Comparison of ENCODE assay signal across 9 cellular contexts in the genomic region with DNA sequence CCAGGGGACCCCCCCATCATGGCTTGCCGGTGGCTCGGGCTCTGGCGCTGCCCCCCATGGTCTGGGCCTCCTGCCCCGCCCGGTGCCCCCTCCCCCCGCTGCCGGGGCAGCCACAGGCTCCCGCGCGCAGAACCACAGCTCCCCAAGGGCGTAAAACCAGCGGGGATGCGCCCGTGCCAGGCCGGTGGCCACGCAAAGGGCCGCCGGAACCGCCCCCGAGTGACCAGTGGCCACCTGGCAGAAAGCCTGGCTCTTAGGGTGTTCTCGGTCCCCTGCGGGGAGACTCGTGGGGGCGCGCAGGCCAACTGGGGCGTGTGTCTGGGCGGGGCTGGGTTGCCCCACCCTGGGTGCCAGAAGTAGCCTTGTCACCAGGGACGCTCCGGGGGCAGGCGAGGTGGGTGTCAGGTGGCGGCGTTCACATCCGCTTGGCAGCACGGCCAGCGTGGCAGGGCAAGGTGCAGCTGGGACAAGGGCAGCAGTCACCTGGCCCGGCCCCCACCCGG. TPM values are rescaled to one million over a fixed set of nuclear protein-coding genes. Genes with fewer than 3 reads are reported as not detected.
DNase-seq lines count a peak whose midpoint lies in the region; FAIRE-seq and TF ChIP-seq lines count a peak whose summit lies in the region.
"Had no signal": no experiment of that assay in that cellular context is flagged by ENCODE, and none has a peak within 500 bp of the region (broad histone marks: within the 10 kb centered on the region; RNA-seq: fewer than 3 reads in every experiment).

No MANE protein-coding gene starts in this region.

- 14% methylated on average over 13 of the region's 37 CpGs for WGBS in mammary epithelial cell (ENCODE audit: low coverage, missing lambda C conversion rate)

- no peaks in the 10 kb centered on the region for H3K9me3 ChIP-seq in mammary epithelial cell (replicated peaks; ENCODE audit: insufficient read depth, low read length)
- no peaks in the 10 kb centered on the region for H3K9me3 ChIP-seq in WERI-Rb-1 (ENCODE audit: severe bottlenecking)
- no peaks in the 10 kb centered on the region for H3K9me3 ChIP-seq in kidney (ENCODE audit: control insufficient read depth in 1 of 2, low read length in 2 of 2)

- in situ Hi-C loops in mammary epithelial cell (cut with MboI; ENCODE audit: low sequenced_read_pairs in 2 of 2) = no loop called here

- H3K4me1 ChIP-seq in mammary epithelial cell (ENCODE audit: insufficient read depth, low read length) (peaks cover 12% of the 10 kb centered on the region), kidney (ENCODE audit: control insufficient read depth in 1 of 2, insufficient read depth in 1 of 2, low read depth in 1 of 2, low read length in 2 of 2) (peaks cover 0 to 35% of the 10 kb centered on the region in 2 donors)

- DNase-seq in MCF 10A (ENCODE audit: unreplicated experiment) = no peak
- DNase-seq in mammary epithelial cell = no peak
- no peak for DNase-seq in WERI-Rb-1
- peak; percentile 92 for DNase-seq in kidney
- no peak for DNase-seq in type B pancreatic cell (ENCODE audit: extremely low spot score, unreplicated experiment)
- DNase-seq in A172 (ENCODE audit: low spot score) = no peak
- DNase-seq in frontal cortex (ENCODE audit: low spot score in 2 of 2) = no peak
- no peak for DNase-seq in cerebellar nuclear complex (lab: John Stamatoyannopoulos, UW)

- no peak for FAIRE-seq in kidney (lab: Jason Lieb, UNC)
- FAIRE-seq in frontal cortex (lab: Jason Lieb, UNC) = no peak

- no peak for TF ChIP-seq CTCF in MCF 10A (IDR thresholded peaks at IDR 0.05; ENCODE audit: unreplicated experiment)
- TF ChIP-seq CTCF in mammary epithelial cell (conservative IDR thresholded peaks at IDR 0.05 in 1 of 2, IDR thresholded peaks at IDR 0.05 in 1 of 2; ENCODE audit: extremely low read depth in 1 of 2, insufficient read depth in 1 of 2, low read depth in 1 of 2, low read length in 2 of 2) = no peak
- no peak for TF ChIP-seq CTCF in WERI-Rb-1 (IDR thresholded peaks at IDR 0.05; ENCODE audit: low read depth, low read length)
- no peak for TF ChIP-seq CTCF in kidney (IDR thresholded peaks at IDR 0.05; ENCODE audit: borderline replicate concordance, extremely low read depth, insufficient read depth)
- TF ChIP-seq CTCF in type B pancreatic cell (conservative IDR thresholded peaks at IDR 0.05) = no peak

- H3K36me3 Mint-ChIP-seq in MCF 10A (ENCODE audit: insufficient read depth, unreplicated experiment) (no peaks in the 10 kb centered on the region), type B pancreatic cell (no peaks in the 10 kb centered on the region)

- no peaks in the 10 kb centered on the region for H3K27me3 ChIP-seq in mammary epithelial cell (ENCODE audit: insufficient read depth, low read length)
- H3K27me3 ChIP-seq in WERI-Rb-1 (ENCODE audit: insufficient read depth, low read depth, severe bottlenecking) = no peaks in the 10 kb centered on the region

- CTCF ChIA-PET in MCF 10A (lab: Yijun Ruan, JAX) = no interaction called here
- CTCF ChIA-PET in mammary epithelial cell (lab: Charles Lee; ENCODE audit: low non-redundant PET) = no interaction called here

- no peaks in the 10 kb centered on the region for H4K20me1 ChIP-seq in mammary epithelial cell (ENCODE audit: insufficient read depth, low read length)

- no TSS peak for BruUV-seq in MCF 10A (replicated peaks; lab: Mats Ljungman, UMichigan)
- no TSS peak for BruUV-seq in mammary epithelial cell (replicated peaks; lab: Mats Ljungman, UMichigan)

- no peak overlapping the region for H3K27ac Mint-ChIP-seq in MCF 10A (ENCODE audit: low read depth, unreplicated experiment)
- H3K27ac Mint-ChIP-seq in type B pancreatic cell = no peak overlapping the region

- H3K27ac ChIP-seq in mammary epithelial cell (ENCODE audit: insufficient read depth, low read depth, low read length) (no peak overlapping the region), WERI-Rb-1 (peak overlapping the region; percentile 71), kidney (ENCODE audit: low read depth in 2 of 2, low read length in 2 of 2) (peak overlapping the region; percentile 57 to 77)

- H3K9me3 Mint-ChIP-seq in MCF 10A (ENCODE audit: unreplicated experiment) (no peaks in the 10 kb centered on the region), type B pancreatic cell (no peaks in the 10 kb centered on the region)

- POLR2A ChIA-PET in MCF 10A (lab: Yijun Ruan, JAX) = interaction anchor here (0.6 kb wide), 1 partner anchor 1209 kb away, joined by 3 read pairs; no protein-coding TSS in a partner anchor

- H3K4me3 ChIP-seq in mammary epithelial cell (replicated peaks in 1 of 3; ENCODE audit: insufficient read depth in 1 of 3, low read depth in 2 of 3, low read length in 3 of 3) (peak overlapping the region in 1 of 3 experiments; percentile 86), WERI-Rb-1 (ENCODE audit: low read depth, low read length) (peak overlapping the region; percentile 35), kidney (ENCODE audit: low read length in 2 of 2) (no peak overlapping the region)

- H3K4me2 ChIP-seq in mammary epithelial cell (ENCODE audit: insufficient read depth, low read depth, low read length) = no peak overlapping the region

- H3K27me3 Mint-ChIP-seq in MCF 10A (ENCODE audit: insufficient read depth, unreplicated experiment) = no peaks in the 10 kb centered on the region
- H3K27me3 Mint-ChIP-seq in type B pancreatic cell = no peaks in the 10 kb centered on the region

- H3K36me3 ChIP-seq in mammary epithelial cell (ENCODE audit: insufficient read depth, low read length) (no peaks in the 10 kb centered on the region), WERI-Rb-1 (peaks cover 3% of the 10 kb centered on the region), kidney (ENCODE audit: control insufficient read depth in 1 of 2, insufficient read depth in 2 of 2, low read length in 2 of 2) (no peaks in the 10 kb centered on the region)

- H2AFZ ChIP-seq in mammary epithelial cell (ENCODE audit: low read depth, low read length) = no peak overlapping the region

- dilution Hi-C loops in mammary epithelial cell (cut with HindIII; ENCODE audit: low sequenced_read_pairs) = no loop called here

- H3K9ac ChIP-seq in mammary epithelial cell (ENCODE audit: insufficient read depth, low read length) (no peak overlapping the region), kidney (ENCODE audit: low read length in 2 of 2) (no peak overlapping the region)

- H3K79me2 ChIP-seq in mammary epithelial cell (ENCODE audit: insufficient read depth, low read length) = peaks cover 35% of the 10 kb centered on the region

- intact Hi-C loops in MCF 10A (cut with micrococcal nuclease) (no loop called here), mammary epithelial cell (cut with micrococcal nuclease) (no loop called here), kidney (cut with DNase I) (no loop called here)

- H3K4me1 Mint-ChIP-seq in MCF 10A (ENCODE audit: insufficient read depth, unreplicated experiment) (peaks cover 4% of the 10 kb centered on the region), type B pancreatic cell (ENCODE audit: unreplicated experiment) (peaks cover under 1% of the 10 kb centered on the region)

- H3K4me3 Mint-ChIP-seq in MCF 10A (ENCODE audit: unreplicated experiment) (peak overlapping the region; percentile 68), type B pancreatic cell (peak overlapping the region; percentile 77)

RNA-seq across cellular contexts. Expression of a gene that starts 0.5 kb away (rescaled TPM):
- total RNA-seq in MCF 10A (2022) (30.4 and 33.3 TPM in 2 replicates), mammary epithelial cell (10 to 100 TPM; 37.3 to 49.6 TPM), kidney (83.6 TPM), type B pancreatic cell (ENCODE audit: low replicate concordance) (47.8 and 75.3 TPM in 2 replicates), frontal cortex (1.2 TPM)
- polyA plus RNA-seq in mammary epithelial cell (42.3 TPM), kidney (ENCODE audit: insufficient read depth, low read depth, low replicate concordance) (73.4 TPM)
- polyA minus RNA-seq in mammary epithelial cell = 74.1 TPM
- 79.4 and 88.8 TPM in 2 replicates for total RNA-seq in A172 (2014; rRNA removed; shearing (Covaris generic))

RNA-seq across cellular contexts. Expression of a gene that starts 24.6 kb away (rescaled TPM):
- total RNA-seq in MCF 10A (2022) (not detected in 2 replicates), mammary epithelial cell (under 1 TPM; 0.35 to 0.50 TPM), kidney (7.5 TPM), type B pancreatic cell (ENCODE audit: low replicate concordance) (40.8 and 48.7 TPM in 2 replicates), frontal cortex (26.9 TPM)
- polyA plus RNA-seq in mammary epithelial cell (0.33 TPM), kidney (ENCODE audit: insufficient read depth, low read depth, low replicate concordance) (22.6 TPM)
- polyA minus RNA-seq in mammary epithelial cell = not detected
- 16.0 and 16.7 TPM in 2 replicates for total RNA-seq in A172 (2014; rRNA removed; shearing (Covaris generic))

RNA-seq across cellular contexts. Expression of a gene that starts 25.1 kb away (rescaled TPM):
- total RNA-seq in MCF 10A (2022) = 3.9 and 4.3 TPM in 2 replicates
- 1 to 10 TPM; 2.8 to 8.2 TPM for total RNA-seq in mammary epithelial cell
- polyA plus RNA-seq in mammary epithelial cell = 8.7 TPM
- polyA minus RNA-seq in mammary epithelial cell = 1.9 TPM
- total RNA-seq in kidney = 140 TPM
- polyA plus RNA-seq in kidney (ENCODE audit: insufficient read depth, low read depth, low replicate concordance) = 137 TPM
- total RNA-seq in type B pancreatic cell (ENCODE audit: low replicate concordance) = 20.7 and 25.5 TPM in 2 replicates
- 110 and 127 TPM in 2 replicates for total RNA-seq in A172 (2014; rRNA removed; shearing (Covaris generic))
- total RNA-seq in frontal cortex = 12.6 TPM

RNA-seq across cellular contexts. Expression of a gene that starts 55.0 kb away (rescaled TPM):
- total RNA-seq in MCF 10A (2022) (not detected in 2 replicates), mammary epithelial cell (not detected), kidney (8.4 TPM), type B pancreatic cell (ENCODE audit: low replicate concordance) (not detected in 2 replicates), frontal cortex (not detected)
- polyA plus RNA-seq in mammary epithelial cell (not detected), kidney (ENCODE audit: insufficient read depth, low read depth, low replicate concordance) (3.9 TPM)
- polyA minus RNA-seq in mammary epithelial cell = not detected
- total RNA-seq in A172 (2014; rRNA removed; shearing (Covaris generic)) = not detected in 2 replicates
- total RNA-seq: Daoy had no signal

Comparison
In these comparisons a context has a peak if more than half of its experiments do, and no peak if none do; other contexts are left out.
1. RNA of a gene that starts 0.5 kb away (total RNA-seq): 83.6 TPM in kidney (single experiment), 79.4 to 88.8 TPM in A172, 37.3 to 49.6 TPM in mammary epithelial cell, 47.8 to 75.3 TPM in type B pancreatic cell and 30.4 to 33.3 TPM in MCF 10A; 1.2 TPM in frontal cortex (single experiment); every median in the first group is over 10 times any median in the second.